ENCODE assay signal across 18 cellular contexts in genomic region chr1:35281565-35281964, GRCh38. TPM values are rescaled to one million over a fixed set of nuclear protein-coding genes. Genes with fewer than 3 reads are reported as not detected.
A peak's percentile ranks its signal among the peaks of the same experiment; 100 is the strongest.
DNase-seq lines count a peak whose midpoint lies in the region; ATAC-seq, FAIRE-seq and TF ChIP-seq lines count a peak whose summit lies in the region.
"Had no signal": no experiment of that assay in that cellular context is flagged by ENCODE, and none has a peak within 500 bp of the region (broad histone marks: within the 10 kb centered on the region; RNA-seq: fewer than 3 reads in every experiment).

No MANE protein-coding gene starts in this region.

- no peak overlapping the region for H3K18ac ChIP-seq in IMR-90 (ENCODE audit: low read depth, low read length)

- no peak for TF ChIP-seq RAD21 in HepG2 (CRISPR knock-in tag; IDR thresholded peaks at IDR 0.05)
- TF ChIP-seq RAD21 in IMR-90 (IDR thresholded peaks at IDR 0.05; ENCODE audit: low read length): no peak

- no peak overlapping the region for H3K56ac ChIP-seq in IMR-90 (ENCODE audit: extremely low read depth, insufficient read depth, low read length)

- H3K27ac ChIP-seq in HepG2 (ENCODE audit: extremely low read length, insufficient read depth, low read length): no peak overlapping the region
- no peak overlapping the region for H3K27ac ChIP-seq in right lobe of liver
- H3K27ac ChIP-seq in IMR-90 (ENCODE audit: insufficient read depth, low read length): no peak overlapping the region
- H3K27ac ChIP-seq: 22Rv1; A549; BLaER1 treated with 17β-estradiol and CSF1 and Interleukin-3, amounts not matched to agents 10 nM and 100 nM; C4-2B had no signal

- H4K8ac ChIP-seq in IMR-90 (ENCODE audit: low read depth in 2 of 2, low read length in 2 of 2): no peak overlapping the region

- no peak overlapping the region for H2AK9ac ChIP-seq in IMR-90 (replicated peaks; ENCODE audit: low read depth, low read length, poor library complexity)

- H3K79me2 ChIP-seq in HepG2 (ENCODE audit: insufficient read depth, low read length): peaks cover 47% of the 10 kb centered on the region

- H3K9ac ChIP-seq in HepG2 (ENCODE audit: insufficient read depth, low read depth, low read length) (no peak overlapping the region), IMR-90 (ENCODE audit: low read depth, low read length) (no peak overlapping the region)
- H3K9ac ChIP-seq: BLaER1 treated with 17β-estradiol and CSF1 and Interleukin-3, amounts not matched to agents 10 nM and 100 nM had no signal

- intact Hi-C loops in HepG2 (cut with micrococcal nuclease; ENCODE audit: unreplicated experiment): no loop called here
- intact Hi-C loops in right lobe of liver (cut with DNase I): no loop called here
- intact Hi-C loops in IMR-90 (cut with micrococcal nuclease): no loop called here

- no peaks in the 10 kb centered on the region for H3K9me3 Mint-ChIP-seq in endothelial cell (ENCODE audit: unreplicated experiment)

- dilution Hi-C loops in IMR-90 (cut with HindIII; ENCODE audit: low sequenced_read_pairs, unreplicated experiment): no loop called here

- no peak overlapping the region for H2BK120ac ChIP-seq in IMR-90 (ENCODE audit: low read depth, low read length)

- 95% methylated on average over 3 of the region's 3 CpGs for WGBS in HepG2 (ENCODE audit: low lambda C conversion rate)
- whole genome bisulfite sequencing in right lobe of liver (ENCODE audit: insufficient coverage, low coverage, low lambda C conversion rate, missing lambda C conversion rate): 100% methylated on average over 2 of the region's 3 CpGs
- WGBS in IMR-90 (ENCODE audit: extremely low coverage in 2 of 2, insufficient read length in 1 of 2), 2 experiments: no CpG with 5 or more reads among the region's 3 CpGs

- in situ Hi-C loops in HepG2 (cut with HindIII; ENCODE audit: extremely low pct_ligation_motif_present, low pct_unique_long_range_greater_than_20kb) (loop anchor here (10.0 kb wide), 2 partner anchors 57 to 87 kb away; partner anchors contain the start of gene SFPQ), IMR-90 (cut with MboI; ENCODE audit: low sequenced_read_pairs) (no loop called here)

- H3K23ac ChIP-seq in IMR-90 (ENCODE audit: low read depth, low read length): no peak overlapping the region

- no peak overlapping the region for H4K91ac ChIP-seq in IMR-90 (ENCODE audit: insufficient read depth, low read depth, low read length)

- H3K36me3 ChIP-seq in HepG2 (replicated peaks in 1 of 2; ENCODE audit: control insufficient read depth in 1 of 2, insufficient read depth in 2 of 2, low read length in 2 of 2): peaks cover 2 to 9% of the 10 kb centered on the region in 2 experiments; a peak in 3 of 5 replicates
- H3K36me3 ChIP-seq in right lobe of liver: no peaks in the 10 kb centered on the region
- peaks cover 8% of the 10 kb centered on the region for H3K36me3 ChIP-seq in IMR-90 (ENCODE audit: control insufficient read depth, insufficient read depth, low read length)

- H2BK20ac ChIP-seq in IMR-90 (ENCODE audit: low read depth, low read length): no peak overlapping the region

- BruUV-seq in HepG2 (replicated peaks; lab: Mats Ljungman, UMichigan) (no TSS peak), IMR-90 (replicated peaks; lab: Mats Ljungman, UMichigan) (no TSS peak)

- POLR2A ChIA-PET in HepG2 (lab: Yijun Ruan, JAX) (no interaction called here), IMR-90 (lab: Charles Lee; ENCODE audit: unreplicated experiment) (no interaction called here)

- H3K4ac ChIP-seq in IMR-90 (ENCODE audit: low read depth, low read length): no peak overlapping the region

- no peak for FAIRE-seq in HepG2 (lab: Jason Lieb, UNC)
- FAIRE-seq: A549, G401.6, GM18507 had no signal

- H3K27ac Mint-ChIP-seq in endothelial cell (ENCODE audit: unreplicated experiment): no peak overlapping the region
- H3K27ac Mint-ChIP-seq: B cell; CD4-positive, alpha-beta T cell; CD8-positive, alpha-beta T cell had no signal

- no peak overlapping the region for H2BK5ac ChIP-seq in IMR-90 (ENCODE audit: low read depth, low read length, poor library complexity, severe bottlenecking)

- H2AFZ ChIP-seq in HepG2 (ENCODE audit: low read length) (no peak overlapping the region), IMR-90 (replicated peaks; ENCODE audit: low read length, poor library complexity) (no peak overlapping the region)

- H3K4me1 ChIP-seq in HepG2 (ENCODE audit: insufficient read depth, low read length) (no peaks in the 10 kb centered on the region), right lobe of liver (no peaks in the 10 kb centered on the region), IMR-90 (ENCODE audit: control insufficient read depth, insufficient read depth, low read length) (no peaks in the 10 kb centered on the region)
- H3K4me1 ChIP-seq: A549; BLaER1 treated with 17β-estradiol and CSF1 and Interleukin-3, amounts not matched to agents 10 nM and 100 nM had no signal

- DNase-seq in HepG2 (ENCODE audit: low spot score) (no peak), right lobe of liver (no peak), IMR-90 (no peak), endothelial cell (ENCODE audit: low spot score) (no peak)
- DNase-seq in effector CD4-positive, alpha-beta T cell: no peak
- DNase-seq: AML-193; CD4-positive, alpha-beta T cell; CD8-positive, alpha-beta T cell; DMS79 treated with DMSO at 0.1 percent for 48 hours; GF-D8 had no signal

- no peak overlapping the region for H2AK5ac ChIP-seq in IMR-90 (ENCODE audit: low read depth, low read length)

- no peak overlapping the region for H2BK15ac ChIP-seq in IMR-90 (ENCODE audit: low read depth, low read length)

- H3K4me2 ChIP-seq in HepG2 (ENCODE audit: low read depth, low read length) (no peak overlapping the region), IMR-90 (ENCODE audit: low read depth, low read length) (no peak overlapping the region)
- H3K4me2 ChIP-seq: A549; BLaER1 treated with 17β-estradiol and CSF1 and Interleukin-3, amounts not matched to agents 10 nM and 100 nM had no signal

- H3K27me3 ChIP-seq in HepG2 (ENCODE audit: control insufficient read depth in 1 of 2, insufficient read depth in 2 of 2, low read length in 2 of 2) (no peaks in the 10 kb centered on the region), right lobe of liver (no peaks in the 10 kb centered on the region), IMR-90 (ENCODE audit: control insufficient read depth, insufficient read depth, low read length) (no peaks in the 10 kb centered on the region)
- H3K27me3 ChIP-seq: BLaER1 treated with 17β-estradiol and CSF1 and Interleukin-3, amounts not matched to agents 10 nM and 100 nM had no signal

- H3K79me1 ChIP-seq in IMR-90 (ENCODE audit: low read depth in 1 of 2, low read length in 2 of 2): peaks cover 23 to 60% of the 10 kb centered on the region in 2 experiments; a peak in 3 of 4 replicates

- no peak overlapping the region for H3K4me3 ChIP-seq in HepG2 (replicated peaks in 1 of 3; ENCODE audit: insufficient read depth in 1 of 3, low read depth in 2 of 3, low read length in 3 of 3)
- no peak overlapping the region for H3K4me3 ChIP-seq in right lobe of liver
- no peak overlapping the region for H3K4me3 ChIP-seq in IMR-90 (ENCODE audit: insufficient read depth, low read depth, low read length)
- H3K4me3 ChIP-seq: A549; BLaER1 treated with 17β-estradiol and CSF1 and Interleukin-3, amounts not matched to agents 10 nM and 100 nM had no signal

- H3K14ac ChIP-seq in IMR-90 (replicated peaks; ENCODE audit: low read depth, low read length): no peak overlapping the region

- TF ChIP-seq EP300 in HepG2 (IDR thresholded peaks at IDR 0.05; ENCODE audit: low read depth in 2 of 2, low read length in 2 of 2) (no peak), HepG2 (CRISPR knock-in tag; IDR thresholded peaks at IDR 0.05; ENCODE audit: borderline replicate concordance) (no peak)

- H3K9me1 ChIP-seq in IMR-90 (ENCODE audit: insufficient read depth, low read length): no peaks in the 10 kb centered on the region

- TF ChIP-seq CTCF in HepG2 (CRISPR knock-in tag; IDR thresholded peaks at IDR 0.05): no peak
- TF ChIP-seq CTCF in right lobe of liver (IDR thresholded peaks at IDR 0.05): no peak
- TF ChIP-seq CTCF in IMR-90 (conservative IDR thresholded peaks at IDR 0.05; ENCODE audit: low read depth, low read length): no peak
- no peak for TF ChIP-seq CTCF in endothelial cell (IDR thresholded peaks at IDR 0.05; ENCODE audit: unreplicated experiment)

- H4K20me1 ChIP-seq in HepG2 (ENCODE audit: insufficient read depth, low read length) (no peaks in the 10 kb centered on the region), IMR-90 (ENCODE audit: insufficient read depth, low read length) (peaks cover 38% of the 10 kb centered on the region; the same call in 1 of the 2 replicates)

- peaks cover 33% of the 10 kb centered on the region for H3K36me3 Mint-ChIP-seq in endothelial cell (ENCODE audit: low read depth, unreplicated experiment)

- CTCF ChIA-PET in HepG2 (lab: Yijun Ruan, JAX; ENCODE audit: low intra/inter-chr PET ratio, low total read pairs) (no interaction called here), IMR-90 (lab: Yijun Ruan, JAX) (no interaction called here)

- no peaks in the 10 kb centered on the region for H3K4me1 Mint-ChIP-seq in endothelial cell (ENCODE audit: unreplicated experiment)

- H3K4me3 Mint-ChIP-seq in endothelial cell (ENCODE audit: unreplicated experiment): peak overlapping the region; percentile 42
- H3K4me3 Mint-ChIP-seq: B cell; CD4-positive, alpha-beta T cell; CD8-positive, alpha-beta T cell had no signal

- no peak overlapping the region for H4K5ac ChIP-seq in IMR-90 (ENCODE audit: low read depth, low read length)

- TF ChIP-seq POLR2A in HepG2 (IDR thresholded peaks at IDR 0.05; ENCODE audit: insufficient read depth in 1 of 2, low read depth in 2 of 2, low read length in 2 of 2): no peak
- TF ChIP-seq POLR2A in right lobe of liver (IDR thresholded peaks at IDR 0.05): no peak
- TF ChIP-seq POLR2A in IMR-90 (IDR thresholded peaks at IDR 0.05; ENCODE audit: low read depth, low read length): no peak

- H3K9me3 ChIP-seq in HepG2 (ENCODE audit: low read length): peaks cover 8% of the 10 kb centered on the region
- H3K9me3 ChIP-seq in right lobe of liver: no peaks in the 10 kb centered on the region
- peaks cover 4% of the 10 kb centered on the region; the same call in 1 of the 2 replicates for H3K9me3 ChIP-seq in IMR-90 (ENCODE audit: control insufficient read depth, insufficient read depth, low read length)
- H3K9me3 ChIP-seq: A549 had no signal

- H3K27me3 Mint-ChIP-seq in endothelial cell (ENCODE audit: unreplicated experiment): no peaks in the 10 kb centered on the region
- H3K27me3 Mint-ChIP-seq: B cell; CD4-positive, alpha-beta T cell had no signal

- no peak for ATAC-seq in HepG2
- no peak for ATAC-seq in right lobe of liver
- no peak for ATAC-seq in IMR-90 (ENCODE audit: low read depth)
- ATAC-seq in HG03045 (IDR thresholded peaks at IDR 0.05; ENCODE audit: unreplicated experiment): no peak
- ATAC-seq: A549; CD8-positive, alpha-beta T cell had no signal

RNA-seq across cellular contexts. Expression of gene ZMYM4, which starts 13.1 kb away (rescaled TPM):
- total RNA-seq in HepG2 (2016; rRNA removed; fragmentation: Illumina TruSeq; extraction: Trizol) (37.6 and 51.6 TPM in 2 replicates), right lobe of liver (10 to 100 TPM; 13.3 to 20.4 (median 17.1) TPM), IMR-90 (2012; rRNA removed) (53.8 and 56.9 TPM in 2 replicates), endothelial cell (ENCODE audit: unreplicated experiment) (102 TPM)
- total RNA-seq in HepG2 (2016; cell fraction: cytosol; rRNA removed; fragmentation: Illumina TruSeq; extraction: Trizol; ENCODE audit: low read depth): 22.6 and 26.8 TPM in 2 replicates
- 33.4 and 48.1 TPM in 2 replicates for total RNA-seq in HepG2 (2016; cell fraction: insoluble cytoplasmic fraction; rRNA removed; fragmentation: Illumina TruSeq; extraction: Trizol)
- 30.0 and 34.8 TPM in 2 replicates for total RNA-seq in HepG2 (2016; cell fraction: membrane; rRNA removed; fragmentation: Illumina TruSeq; extraction: Trizol)
- 45.4 and 47.7 TPM in 2 replicates for total RNA-seq in HepG2 (2016; cell fraction: nucleus; rRNA removed; fragmentation: Illumina TruSeq; extraction: Trizol)
- polyA plus RNA-seq in HepG2 (2011; rRNA removed) (12.3 and 13.9 TPM in 2 replicates), IMR-90 (2012; rRNA removed) (11.2 and 14.7 TPM in 2 replicates)
- 6.8 and 9.2 TPM in 2 replicates for polyA plus RNA-seq in HepG2 (2011; cell fraction: cytosol; rRNA removed)
- 11.1 and 11.2 TPM in 2 replicates for polyA plus RNA-seq in HepG2 (2011; cell fraction: nucleus; rRNA removed)
- 14.5 and 14.8 TPM in 2 replicates for polyA plus RNA-seq in HepG2 (2012)
- polyA plus RNA-seq in HepG2 (2016; cell fraction: cytosol; fragmentation: Illumina TruSeq; extraction: Trizol; ENCODE audit: low read depth): 1.1 and 1.5 TPM in 2 replicates
- 32.0 and 37.5 TPM in 2 replicates for polyA plus RNA-seq in HepG2 (2016; cell fraction: insoluble cytoplasmic fraction; fragmentation: Illumina TruSeq; extraction: Trizol; ENCODE audit: low read depth)
- polyA plus RNA-seq in HepG2 (2016; cell fraction: membrane; fragmentation: Illumina TruSeq; extraction: Trizol; ENCODE audit: low read depth): 5.4 and 7.4 TPM in 2 replicates
- polyA plus RNA-seq in HepG2 (2016; cell fraction: nucleus; fragmentation: Illumina TruSeq; extraction: Trizol; ENCODE audit: insufficient read depth, low read depth): 29.1 and 31.0 TPM in 2 replicates
- 19.0 and 28.5 TPM in 2 replicates for polyA minus RNA-seq in HepG2 (2011; rRNA and poly(A)+ RNA removed; ENCODE audit: low replicate concordance)
- 26.1 and 31.7 TPM in 2 replicates for polyA minus RNA-seq in HepG2 (2011; cell fraction: cytosol; rRNA and poly(A)+ RNA removed)
- polyA minus RNA-seq in HepG2 (2011; cell fraction: nucleus; rRNA and poly(A)+ RNA removed): 54.6 and 57.8 TPM in 2 replicates
- polyA plus RNA-seq in IMR-90 (2012; cell fraction: cytosol; rRNA removed): 2.5 and 4.2 TPM in 2 replicates
- 2.4 and 27.3 TPM in 2 replicates for polyA plus RNA-seq in IMR-90 (2012; cell fraction: nucleus; rRNA removed; ENCODE audit: low replicate concordance)
